In the genomic region with DNA sequence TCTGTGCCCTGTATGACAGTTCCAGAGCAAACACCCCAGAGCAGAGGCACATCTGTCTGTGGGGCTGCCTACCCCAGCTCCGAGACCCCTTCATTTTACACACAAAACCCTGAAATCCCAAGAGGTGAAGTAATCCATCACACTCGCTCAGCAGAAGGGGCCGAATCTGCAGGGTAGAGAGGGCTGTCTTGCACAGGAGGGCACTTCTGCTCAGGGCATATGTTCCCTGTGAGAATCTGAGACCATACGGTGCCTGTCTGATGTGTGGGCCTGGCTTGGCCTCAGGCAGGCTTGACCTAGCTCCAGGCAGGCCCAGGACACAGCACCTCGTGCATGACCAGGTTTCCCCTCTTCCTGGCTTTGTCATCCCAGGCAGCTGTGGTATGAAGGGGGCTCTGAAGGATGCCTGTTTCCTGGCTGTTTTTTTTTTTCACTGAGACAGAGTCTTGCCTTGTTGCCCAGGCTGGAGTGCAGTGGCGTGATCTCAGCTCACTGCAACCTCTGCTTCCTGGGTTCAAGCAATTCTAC, we compare ENCODE assay signal across 19 cellular contexts. TPM values are rescaled to one million over a fixed set of nuclear protein-coding genes. Genes with fewer than 3 reads are reported as not detected.
A peak's percentile ranks its signal among the peaks of the same experiment; 100 is the strongest.
DNase-seq lines count a peak whose midpoint lies in the region; ATAC-seq and TF ChIP-seq lines count a peak whose summit lies in the region.
"Had no signal": no experiment of that assay in that cellular context is flagged by ENCODE, and none has a peak within 500 bp of the region (broad histone marks: within the 10 kb centered on the region; RNA-seq: fewer than 3 reads in every experiment).

No MANE protein-coding gene starts in this region.

- no peaks in the 10 kb centered on the region for H3K9me3 ChIP-seq in fibroblast of lung (ENCODE audit: control insufficient read depth, insufficient read depth, low read depth, low read length)
- H3K9me3 ChIP-seq: colonic mucosa, stomach had no signal

- no peaks in the 10 kb centered on the region for H3K79me2 ChIP-seq in fibroblast of lung (ENCODE audit: control insufficient read depth, insufficient read depth, low read length)

- no peaks in the 10 kb centered on the region for H4K20me1 ChIP-seq in fibroblast of lung (ENCODE audit: control insufficient read depth, extremely low read depth, insufficient read depth, low read length)

- H3K36me3 ChIP-seq in fibroblast of lung (ENCODE audit: control insufficient read depth, insufficient read depth, low read length) = no peaks in the 10 kb centered on the region
- H3K36me3 ChIP-seq: colonic mucosa, stomach had no signal

- H3K9me3 Mint-ChIP-seq in osteocyte (ENCODE audit: unreplicated experiment) = no peaks in the 10 kb centered on the region
- H3K9me3 Mint-ChIP-seq: CD4-positive, alpha-beta memory T cell had no signal

- TF ChIP-seq CTCF in VCaP (conservative IDR thresholded peaks at IDR 0.05) (peak; percentile 8; the same call in 1 of the 2 replicates), fibroblast of lung (conservative IDR thresholded peaks at IDR 0.05 in 1 of 2, IDR thresholded peaks at IDR 0.05 in 1 of 2; ENCODE audit: low read depth in 1 of 2, low read length in 2 of 2) (no peak), osteocyte (IDR thresholded peaks at IDR 0.05) (no peak)

- no peaks in the 10 kb centered on the region for H3K27me3 ChIP-seq in fibroblast of lung (ENCODE audit: control insufficient read depth, insufficient read depth, low read length)

- H3K4me2 ChIP-seq in fibroblast of lung (ENCODE audit: extremely low read depth, insufficient read depth, low read length) = no peak overlapping the region

- H3K4me1 ChIP-seq in fibroblast of lung (ENCODE audit: control insufficient read depth, extremely low read depth, insufficient read depth, low read length) = peaks cover 22% of the 10 kb centered on the region
- H3K4me1 ChIP-seq: colonic mucosa had no signal

- ATAC-seq in HG02852 (IDR thresholded peaks at IDR 0.05; ENCODE audit: unreplicated experiment) (no peak), GM18511 (IDR thresholded peaks at IDR 0.05; ENCODE audit: unreplicated experiment) (no peak)

- no peak overlapping the region for H2AFZ ChIP-seq in fibroblast of lung (ENCODE audit: low read length)

- H3K27me3 Mint-ChIP-seq in osteocyte (ENCODE audit: unreplicated experiment) = no peaks in the 10 kb centered on the region

- H3K27ac ChIP-seq in VCaP (no peak overlapping the region), fibroblast of lung (ENCODE audit: insufficient read depth, low read length) (peak overlapping the region; percentile 69)
- H3K27ac ChIP-seq: colonic mucosa, epithelial cell of prostate had no signal

- no peak overlapping the region for H3K4me3 ChIP-seq in fibroblast of lung (replicated peaks in 1 of 4; ENCODE audit: control extremely low read depth in 1 of 4, insufficient read depth in 1 of 4, low read depth in 3 of 4, low read length in 4 of 4)
- H3K4me3 ChIP-seq: colonic mucosa, stomach had no signal

- H3K4me1 Mint-ChIP-seq in osteocyte (ENCODE audit: unreplicated experiment) = peaks cover 27% of the 10 kb centered on the region

- H3K9ac ChIP-seq in fibroblast of lung (ENCODE audit: insufficient read depth, low read length) = peak overlapping the region; percentile 36

- DNase-seq in EL (peak; percentile 12), fibroblast of lung (ENCODE audit: low read depth in 2 of 2) (no peak), osteocyte (ENCODE audit: extremely low spot score, unreplicated experiment) (no peak), middle frontal gyrus (ENCODE audit: extremely low spot score, low spot score) (no peak), NK-92 (lab: John Stamatoyannopoulos, UW; ENCODE audit: unreplicated experiment) (no peak)
- DNase-seq: activated CD4-positive, alpha-beta T cell treated with anti-CD3 and anti-CD28 coated beads for 1 hour; activated effector memory CD4-positive, alpha-beta T cell treated with anti-CD3 and anti-CD28 coated beads, Interleukin-2, amount 50 U/mL, for 16 hours; CD4-positive, alpha-beta memory T cell; colonic mucosa; DND-41; NCI-H1436; NCI-H226; NK-92 treated with Interleukin-12 subunit alpha and Interleukin-12 subunit beta, amount 100 ng/mL, for 24 hours; stimulated activated CD4-positive, alpha-beta T cell treated with anti-CD3 and anti-CD28 coated beads, Interleukin-15, amount 100 ng/mL, for 24 hours; stomach had no signal

- peak overlapping the region; percentile 93 for H3K27ac Mint-ChIP-seq in osteocyte (ENCODE audit: unreplicated experiment)
- H3K27ac Mint-ChIP-seq: CD4-positive, alpha-beta memory T cell had no signal

- no peaks in the 10 kb centered on the region for H3K36me3 Mint-ChIP-seq in osteocyte (ENCODE audit: unreplicated experiment)
- H3K36me3 Mint-ChIP-seq: CD4-positive, alpha-beta memory T cell had no signal

- H3K4me3 Mint-ChIP-seq in osteocyte (ENCODE audit: unreplicated experiment) = no peak overlapping the region
- H3K4me3 Mint-ChIP-seq: CD4-positive, alpha-beta memory T cell had no signal

RNA-seq across cellular contexts. Expression of gene GRIK4, which starts 37.2 kb away (rescaled TPM):
- total RNA-seq in fibroblast of lung = 0.17 and 0.77 TPM in 2 replicates
- 0.33 and 1.5 TPM in 2 replicates for polyA plus RNA-seq in fibroblast of lung
- polyA plus RNA-seq in fibroblast of lung (2012) = 0.48 and 1.6 TPM in 2 replicates
- polyA minus RNA-seq in fibroblast of lung (ENCODE audit: low replicate concordance) = 0.82 and 2.8 TPM in 2 replicates
- 0.11 TPM in 1 of 2 replicates, not detected in the other for total RNA-seq in osteocyte
- total RNA-seq: CD4-positive, alpha-beta memory T cell; stomach had no signal
